ENCODE assay signal across 11 cellular contexts in the genomic region with DNA sequence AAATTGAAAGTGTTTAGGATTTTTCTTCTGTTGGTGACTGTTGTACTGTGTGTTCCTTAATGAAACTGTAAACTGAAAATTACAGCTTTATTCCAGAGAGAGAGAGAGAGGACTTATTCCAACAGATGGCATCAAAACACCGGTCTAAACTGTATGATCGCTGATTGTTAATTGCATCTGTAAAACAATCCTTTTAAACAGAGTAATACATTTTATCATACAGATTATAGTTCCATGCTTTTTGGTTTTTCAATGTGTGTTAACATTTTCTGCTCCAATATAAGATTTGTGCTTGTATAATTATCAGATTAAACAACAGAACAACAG.
"Had no signal": no experiment of that assay in that cellular context is flagged by ENCODE, and none has a peak within 500 bp of the region (broad histone marks: within the 10 kb centered on the region; RNA-seq: fewer than 3 reads in every experiment).

No MANE protein-coding gene starts in this region.

- H3K36me3 ChIP-seq: lower lobe of right lung, neutrophil had no signal

- H3K4me3 ChIP-seq: lower lobe of right lung had no signal

- H3K27me3 ChIP-seq: neutrophil had no signal

- ATAC-seq: lower lobe of right lung; right cardiac atrium; stimulated activated memory B cell treated with anti-CD40 and anti-IgM and Interleukin-4, amounts not matched to agents 10 μg/mL and 1 μg/mL and 100 μg/mL, for 72 hours had no signal

- DNase-seq: activated CD4-positive, alpha-beta T cell treated with anti-CD3 and anti-CD28 coated beads for 1 hour; activated CD4-positive, alpha-beta T cell treated with anti-CD3 and anti-CD28 coated beads, Interleukin-2, amount 50 U/mL, for 48 hours; activated naive CD8-positive, alpha-beta T cell treated with anti-CD3 and anti-CD28 coated beads, Interleukin-2, amount 10 ng/mL, durations not matched to agents 7 days and 5 days; cerebellar nuclear complex; lower lobe of right lung; naive B cell; right cardiac atrium; stimulated activated CD4-positive, alpha-beta T cell treated with anti-CD3 and anti-CD28 coated beads, Interleukin-1b, Interleukin-23, amount 100 ng/mL, for 48 hours; trophoblast cell had no signal

- H3K27ac ChIP-seq: lower lobe of right lung, neutrophil had no signal

- H3K9me3 ChIP-seq: lower lobe of right lung, neutrophil had no signal

- H3K4me1 ChIP-seq: lower lobe of right lung had no signal
